Comparison of ENCODE assay signal across 16 cellular contexts in the genomic region with DNA sequence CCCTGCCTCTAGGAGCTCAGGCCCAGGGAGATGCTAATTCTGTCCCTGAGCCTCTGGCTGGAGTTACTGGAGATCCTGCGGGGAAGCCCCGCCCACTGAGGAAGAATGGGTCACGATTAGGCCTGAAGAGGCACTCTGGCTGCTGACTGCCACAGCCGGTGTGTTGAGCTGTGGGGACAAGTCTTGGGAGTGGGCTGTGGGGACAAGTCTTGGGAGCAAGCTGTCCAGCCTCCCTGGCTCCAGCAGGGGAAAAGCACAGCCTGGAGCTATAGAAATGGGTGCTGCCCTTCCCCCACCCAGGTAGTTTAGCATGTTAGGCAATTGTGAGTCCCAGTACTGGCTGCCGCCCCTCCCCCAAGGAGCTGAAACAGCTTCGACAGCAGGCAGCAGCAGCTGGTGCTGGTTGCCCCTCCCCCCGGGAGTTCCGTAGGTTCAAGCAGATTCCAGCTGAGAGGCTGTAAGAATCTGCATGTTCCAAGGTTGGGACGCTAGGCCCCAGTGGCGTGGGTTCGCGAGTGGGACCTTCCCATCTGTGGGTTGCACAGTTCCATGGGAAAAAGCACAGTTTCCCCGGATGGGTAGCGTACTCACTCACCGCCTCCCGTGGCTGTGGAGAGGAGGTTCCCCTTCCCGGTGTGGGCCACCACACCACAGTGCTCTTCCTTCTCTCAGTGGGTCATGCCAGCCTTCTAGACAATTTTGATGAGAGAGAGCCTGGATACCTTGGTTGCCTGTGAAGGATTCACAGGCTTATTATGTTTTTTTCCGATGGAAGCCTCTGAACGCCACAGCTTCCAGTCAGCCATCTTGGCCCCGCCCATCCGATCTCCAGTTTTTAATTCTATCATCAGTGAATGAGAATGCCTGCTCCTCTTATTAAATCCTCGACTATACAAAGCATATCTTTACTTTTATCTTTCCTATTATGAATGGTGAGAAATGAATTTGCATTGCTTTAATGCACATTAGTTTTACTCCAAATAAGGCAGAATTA.
DNase-seq lines count a peak whose midpoint lies in the region; FAIRE-seq and TF ChIP-seq lines count a peak whose summit lies in the region.
"Had no signal": no experiment of that assay in that cellular context is flagged by ENCODE, and none has a peak within 500 bp of the region (broad histone marks: within the 10 kb centered on the region; RNA-seq: fewer than 3 reads in every experiment).

No MANE protein-coding gene starts in this region.

- DNase-seq in DMS 273 (lab: John Stamatoyannopoulos, UW; ENCODE audit: unreplicated experiment) (peak; percentile 80), LNCaP clone FGC (ENCODE audit: low read depth) (no peak), NCI-H748 (lab: John Stamatoyannopoulos, UW; ENCODE audit: unreplicated experiment) (peak; percentile 76), iPS DF 6.9 (ENCODE audit: low read depth, low spot score) (peak; percentile 22), GM12892 (ENCODE audit: insufficient read length) (no peak), NK-92 (lab: John Stamatoyannopoulos, UW; ENCODE audit: unreplicated experiment) (no peak), esophagus squamous epithelium (lab: John Stamatoyannopoulos, UW) (no peak), mucosa of gallbladder (ENCODE audit: low spot score) (no peak)
- DNase-seq: activated naive CD4-positive, alpha-beta T cell treated with anti-CD3 and anti-CD28 coated beads, Interleukin-2, amount 10 ng/mL, durations not matched to agents 7 days and 5 days; SIG-M5; stimulated activated naive CD8-positive, alpha-beta T cell treated with anti-CD3 and anti-CD28 coated beads, Interleukin-15, Interleukin-2, amounts not matched to agents 100 U/mL and 50 U/mL, for 24 hours had no signal

- no peak for TF ChIP-seq POLR2A in GM12892 (IDR thresholded peaks at IDR 0.05; ENCODE audit: low read depth, low read length)
- no peak for TF ChIP-seq POLR2A in esophagus squamous epithelium (IDR thresholded peaks at IDR 0.05)

- no peaks in the 10 kb centered on the region for H3K36me3 ChIP-seq in iPS DF 6.9 (ENCODE audit: control insufficient read depth, insufficient read depth, low read length)
- H3K36me3 ChIP-seq in esophagus squamous epithelium = no peaks in the 10 kb centered on the region
- H3K36me3 ChIP-seq: right lobe of liver had no signal

- H3K4me1 ChIP-seq in iPS DF 6.9 (ENCODE audit: control insufficient read depth, insufficient read depth, low read length) = peaks cover 7% of the 10 kb centered on the region
- no peaks in the 10 kb centered on the region for H3K4me1 ChIP-seq in esophagus squamous epithelium
- H3K4me1 ChIP-seq: right lobe of liver had no signal

- peak overlapping the region; percentile 33 for H3K4me3 ChIP-seq in LNCaP clone FGC (ENCODE audit: low read depth, low read length)
- H3K4me3 ChIP-seq in iPS DF 6.9 (ENCODE audit: low read length) = no peak overlapping the region
- H3K4me3 ChIP-seq in esophagus squamous epithelium = no peak overlapping the region
- H3K4me3 ChIP-seq: right lobe of liver had no signal

- no CpG with 5 or more reads among the region's 22 CpGs for WGBS in iPS DF 6.9 (ENCODE audit: insufficient coverage, insufficient read length)
- 81 to 91% methylated on average over 8 to 12 of the region's 22 CpGs for WGBS in esophagus squamous epithelium, 2 donors

- H3K27me3 ChIP-seq in iPS DF 6.9 (ENCODE audit: control insufficient read depth, insufficient read depth, low read length) (no peaks in the 10 kb centered on the region), esophagus squamous epithelium (no peaks in the 10 kb centered on the region)
- H3K27me3 ChIP-seq: right lobe of liver had no signal

- H3K27ac ChIP-seq in iPS DF 6.9 (ENCODE audit: low read length) = no peak overlapping the region
- H3K27ac ChIP-seq in esophagus squamous epithelium = no peak overlapping the region
- H3K27ac ChIP-seq: right lobe of liver had no signal

- TF ChIP-seq CTCF in LNCaP clone FGC (IDR thresholded peaks at IDR 0.05; ENCODE audit: control insufficient read depth, extremely low read depth, insufficient read depth) = no peak
- TF ChIP-seq CTCF in esophagus squamous epithelium (IDR thresholded peaks at IDR 0.05) = no peak

- intact Hi-C loops in esophagus squamous epithelium (cut with DNase I) = no loop called here

- no peak for FAIRE-seq in GM12892 (lab: Jason Lieb, UNC)
- FAIRE-seq: G401.6, GM18507, H54, TTC549 had no signal

- no peaks in the 10 kb centered on the region for H3K9me3 ChIP-seq in iPS DF 6.9 (ENCODE audit: control insufficient read depth, insufficient read depth, low read length)
- peaks cover 0 to 4% (median 0%) of the 10 kb centered on the region in 3 donors for H3K9me3 ChIP-seq in esophagus squamous epithelium
- H3K9me3 ChIP-seq: right lobe of liver had no signal

Comparison
In these comparisons a context has a peak if more than half of its experiments do, and no peak if none do; other contexts are left out.
1. DNase-seq: peak in DMS 273 (single experiment), NCI-H748 (single experiment) and iPS DF 6.9 (single experiment); none in LNCaP clone FGC (single experiment), GM12892 (single experiment), NK-92 (single experiment), esophagus squamous epithelium (single experiment) and mucosa of gallbladder (single experiment).